Comparison of ENCODE assay signal across 11 cellular contexts in the genomic region with DNA sequence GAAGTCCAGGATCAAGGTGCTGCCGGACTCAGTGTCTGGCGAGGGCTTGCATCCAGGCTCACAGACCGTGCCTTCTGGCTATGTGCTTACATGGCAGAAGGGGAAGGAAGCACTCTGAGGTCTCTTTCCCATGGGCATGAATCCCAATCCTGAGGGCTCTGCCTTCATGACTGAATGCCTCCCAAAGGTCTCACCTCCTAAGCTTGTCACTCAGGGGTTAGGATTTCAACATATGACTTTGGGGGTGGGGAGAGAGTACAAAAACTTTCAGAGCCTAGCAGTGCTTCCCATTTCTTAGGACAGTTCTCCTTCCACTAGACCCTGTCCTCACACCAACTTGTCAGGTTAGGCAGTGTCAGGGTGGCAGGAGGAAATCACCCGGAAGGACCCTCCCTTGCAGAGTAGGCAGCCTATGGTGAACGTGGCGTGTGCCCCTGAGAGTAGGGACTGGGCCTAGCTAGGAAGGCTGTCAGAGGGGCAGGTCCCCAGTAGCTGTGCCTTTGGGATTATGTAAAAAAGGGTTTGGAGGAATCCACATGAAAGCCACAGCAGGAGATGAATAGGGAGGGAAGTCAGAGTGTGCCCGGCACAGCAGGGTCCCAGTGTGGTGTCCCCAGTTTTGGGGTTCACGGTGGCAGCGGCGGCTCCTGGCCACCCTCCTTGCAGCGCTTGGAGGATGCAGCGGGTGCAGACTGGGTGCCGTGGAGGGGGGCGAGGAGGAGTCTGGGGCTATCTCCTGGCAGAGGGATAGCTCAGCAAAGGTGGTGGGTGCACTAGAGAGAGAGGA.
DNase-seq lines count a peak whose midpoint lies in the region; ATAC-seq and TF ChIP-seq lines count a peak whose summit lies in the region.
"Had no signal": no experiment of that assay in that cellular context is flagged by ENCODE, and none has a peak within 500 bp of the region (broad histone marks: within the 10 kb centered on the region; RNA-seq: fewer than 3 reads in every experiment).

No MANE protein-coding gene starts in this region.

- H3K27ac ChIP-seq in coronary artery: peak overlapping the region in 1 of 2 donors; percentile 53
- H3K27ac ChIP-seq in neuronal stem cell (replicated peaks; ENCODE audit: low read length): no peak overlapping the region
- H3K27ac ChIP-seq: Peyer's patch had no signal

- H3K36me3 ChIP-seq in NT2/D1 (ENCODE audit: insufficient read depth, insufficient read length, low read length): no peaks in the 10 kb centered on the region
- no peaks in the 10 kb centered on the region for H3K36me3 ChIP-seq in neuronal stem cell (replicated peaks in 1 of 2; ENCODE audit: control insufficient read depth in 2 of 2, insufficient read depth in 2 of 2, low read length in 2 of 2)
- H3K36me3 ChIP-seq: Peyer's patch had no signal

- H2BK5ac ChIP-seq in neuronal stem cell (ENCODE audit: low read length): no peak overlapping the region

- H3K4me2 ChIP-seq in neuronal stem cell (ENCODE audit: insufficient read depth, low read length, poor library complexity, severe bottlenecking): no peak overlapping the region

- no peaks in the 10 kb centered on the region for H3K79me1 ChIP-seq in neuronal stem cell (ENCODE audit: low read depth, low read length)

- no peak overlapping the region for H2BK12ac ChIP-seq in neuronal stem cell (ENCODE audit: low read length)

- H2BK120ac ChIP-seq in neuronal stem cell (ENCODE audit: low read depth, low read length): no peak overlapping the region

- no peak overlapping the region for H3K23ac ChIP-seq in neuronal stem cell (ENCODE audit: low read depth, low read length, poor library complexity)

- H2AK5ac ChIP-seq in neuronal stem cell (ENCODE audit: low read depth, low read length): no peak overlapping the region

- WGBS in neuronal stem cell (ENCODE audit: extremely low coverage in 2 of 2, insufficient read length in 2 of 2, insufficient replicate concordance in 1 of 2), 2 donors: no CpG with 5 or more reads among the region's 14 CpGs

- no peak overlapping the region for H4K91ac ChIP-seq in neuronal stem cell (ENCODE audit: low read depth, low read length, poor library complexity)

- H2BK15ac ChIP-seq in neuronal stem cell (ENCODE audit: low read length): no peak overlapping the region

- TF ChIP-seq CTCF in coronary artery (IDR thresholded peaks at IDR 0.05): no peak

- H3K4me3 ChIP-seq in NT2/D1 (ENCODE audit: insufficient read length, low read depth) (no peak overlapping the region), coronary artery (no peak overlapping the region), neuronal stem cell (ENCODE audit: low read length in 2 of 2) (no peak overlapping the region)
- H3K4me3 ChIP-seq: Peyer's patch had no signal

- H3K9ac ChIP-seq in NT2/D1 (ENCODE audit: insufficient read length, low read depth) (peak overlapping the region; percentile 43), neuronal stem cell (ENCODE audit: low read depth, low read length, poor library complexity) (no peak overlapping the region)

- peaks cover 14% of the 10 kb centered on the region for H3K4me1 ChIP-seq in NT2/D1 (ENCODE audit: insufficient read depth, insufficient read length)
- peaks cover 4 to 10% of the 10 kb centered on the region in 2 donors for H3K4me1 ChIP-seq in neuronal stem cell (ENCODE audit: control insufficient read depth in 2 of 2, insufficient read depth in 1 of 2, low read depth in 1 of 2, low read length in 2 of 2)

- H3K18ac ChIP-seq in neuronal stem cell (ENCODE audit: low read length): peak overlapping the region; percentile 11

- H2AFZ ChIP-seq in neuronal stem cell (ENCODE audit: low read length): no peak overlapping the region

- H3K14ac ChIP-seq in neuronal stem cell (ENCODE audit: low read length): no peak overlapping the region

- no peak overlapping the region for H3K4ac ChIP-seq in neuronal stem cell (ENCODE audit: low read length)

- H3K27me3 ChIP-seq in NT2/D1 (ENCODE audit: insufficient read depth, insufficient read length) (peaks cover 3% of the 10 kb centered on the region), neuronal stem cell (ENCODE audit: control insufficient read depth in 3 of 3, insufficient read depth in 3 of 3, low read depth in 1 of 3, low read length in 3 of 3) (peaks cover 0 to 53% (median 3%) of the 10 kb centered on the region in 3 experiments)
- H3K27me3 ChIP-seq: Peyer's patch had no signal

- no peaks in the 10 kb centered on the region for H3K9me3 ChIP-seq in NT2/D1 (ENCODE audit: insufficient read depth, low read length)
- H3K9me3 ChIP-seq in neuronal stem cell (replicated peaks in 1 of 2; ENCODE audit: control insufficient read depth in 2 of 2, insufficient read depth in 1 of 2, low read depth in 1 of 2, low read length in 2 of 2): no peaks in the 10 kb centered on the region
- H3K9me3 ChIP-seq: Peyer's patch had no signal

- DNase-seq in G401 (ENCODE audit: low spot score): peak; percentile 93
- no peak for DNase-seq in NT2/D1 (ENCODE audit: low read depth, low spot score)
- DNase-seq in coronary artery (ENCODE audit: low spot score): peak; percentile 70
- DNase-seq in neuronal stem cell (ENCODE audit: low spot score): no peak
- DNase-seq in GOT3 (lab: John Stamatoyannopoulos, UW): no peak
- no peak for DNase-seq in NCI-H128 (lab: John Stamatoyannopoulos, UW; ENCODE audit: unreplicated experiment)
- DNase-seq: Peyer's patch had no signal

- ATAC-seq in HG02870 (IDR thresholded peaks at IDR 0.05; ENCODE audit: unreplicated experiment) (no peak), GM19324 (IDR thresholded peaks at IDR 0.05; ENCODE audit: low FRiP score, unreplicated experiment) (no peak)
- ATAC-seq: HCT116; natural killer cell treated with Interleukin-12 subunit alpha and Interleukin-12 subunit beta and Interleukin-15 and Interleukin-18, amount 100 ng/mL, for 72 hours had no signal

- no peak overlapping the region for H4K8ac ChIP-seq in neuronal stem cell (ENCODE audit: low read depth, low read length)

- in situ Hi-C loops in G401 (cut with HindIII; ENCODE audit: low sequenced_read_pairs): no loop called here

Comparison
In these comparisons a context has a peak if more than half of its experiments do, and no peak if none do; other contexts are left out.
1. DNase-seq: peak in G401 (single experiment) and coronary artery (single experiment); none in NT2/D1 (single experiment), neuronal stem cell (single experiment), GOT3 (single experiment) and NCI-H128 (single experiment).